Comparison of ENCODE assay signal across 13 cellular contexts in genomic region chr20:5796369-5797040, GRCh38.
"Had no signal": no experiment of that assay in that cellular context is flagged by ENCODE, and none has a peak within 500 bp of the region (broad histone marks: within the 10 kb centered on the region; RNA-seq: fewer than 3 reads in every experiment).

No MANE protein-coding gene starts in this region.

- H3K4me3 ChIP-seq: gastroesophageal sphincter, heart right ventricle, psoas muscle, tibial artery had no signal

- H3K9me3 Mint-ChIP-seq: activated CD8-positive, alpha-beta T cell treated with anti-CD3 and anti-CD28 coated beads for 36 hours; activated naive CD4-positive, alpha-beta T cell treated with anti-CD3 and anti-CD28 coated beads, Interleukin-2, amount 50 U/mL, for 72 hours; activated T-cell treated with anti-CD3 and anti-CD28 coated beads, Interleukin-2, amount 50 U/mL, for 4 hours; naive thymus-derived CD8-positive, alpha-beta T cell; T-cell had no signal

- H3K4me1 ChIP-seq: gastroesophageal sphincter, heart right ventricle, psoas muscle, tibial artery had no signal

- H3K27ac Mint-ChIP-seq: activated CD4-positive, alpha-beta T cell treated with anti-CD3 and anti-CD28 coated beads for 36 hours; activated CD8-positive, alpha-beta T cell treated with anti-CD3 and anti-CD28 coated beads for 36 hours; activated naive CD4-positive, alpha-beta T cell treated with anti-CD3 and anti-CD28 coated beads, Interleukin-2, amount 50 U/mL, for 72 hours; T-cell had no signal

- H3K27me3 ChIP-seq: gastroesophageal sphincter, heart right ventricle, tibial artery had no signal

- H3K27ac ChIP-seq: gastroesophageal sphincter, heart right ventricle, psoas muscle, tibial artery had no signal

- H3K27me3 Mint-ChIP-seq: activated CD4-positive, alpha-beta T cell treated with anti-CD3 and anti-CD28 coated beads for 36 hours; activated CD8-positive, alpha-beta T cell treated with anti-CD3 and anti-CD28 coated beads for 36 hours; naive thymus-derived CD8-positive, alpha-beta T cell; T-cell had no signal

- H3K4me3 Mint-ChIP-seq: activated CD4-positive, alpha-beta T cell treated with anti-CD3 and anti-CD28 coated beads for 36 hours; activated CD8-positive, alpha-beta T cell treated with anti-CD3 and anti-CD28 coated beads for 36 hours; activated T-cell treated with anti-CD3 and anti-CD28 coated beads, Interleukin-2, amount 50 U/mL, for 4 hours; T-cell had no signal

- H3K9me3 ChIP-seq: gastroesophageal sphincter, heart right ventricle, psoas muscle, tibial artery had no signal

- ATAC-seq: activated CD4-positive, alpha-beta T cell treated with anti-CD3 and anti-CD28 coated beads for 36 hours; activated CD8-positive, alpha-beta T cell treated with anti-CD3 and anti-CD28 coated beads for 36 hours; activated naive CD4-positive, alpha-beta T cell treated with anti-CD3 and anti-CD28 coated beads, Interleukin-2, amount 50 U/mL, for 72 hours; activated T-cell treated with anti-CD3 and anti-CD28 coated beads, Interleukin-2, amount 50 U/mL, for 4 hours; gastroesophageal sphincter; heart right ventricle; naive thymus-derived CD8-positive, alpha-beta T cell; psoas muscle; sciatic nerve; T-cell had no signal

- DNase-seq: activated CD4-positive, alpha-beta T cell treated with anti-CD3 and anti-CD28 coated beads for 36 hours; activated CD8-positive, alpha-beta T cell treated with anti-CD3 and anti-CD28 coated beads for 36 hours; activated gamma-delta T cell; activated T-cell treated with anti-CD3 and anti-CD28 coated beads, Interleukin-2, amount 50 U/mL, for 4 hours; heart right ventricle; mammary epithelial cell; naive thymus-derived CD8-positive, alpha-beta T cell; psoas muscle; T-cell; tibial artery had no signal
